ENCODE assay signal across 5 cellular contexts in the genomic region with DNA sequence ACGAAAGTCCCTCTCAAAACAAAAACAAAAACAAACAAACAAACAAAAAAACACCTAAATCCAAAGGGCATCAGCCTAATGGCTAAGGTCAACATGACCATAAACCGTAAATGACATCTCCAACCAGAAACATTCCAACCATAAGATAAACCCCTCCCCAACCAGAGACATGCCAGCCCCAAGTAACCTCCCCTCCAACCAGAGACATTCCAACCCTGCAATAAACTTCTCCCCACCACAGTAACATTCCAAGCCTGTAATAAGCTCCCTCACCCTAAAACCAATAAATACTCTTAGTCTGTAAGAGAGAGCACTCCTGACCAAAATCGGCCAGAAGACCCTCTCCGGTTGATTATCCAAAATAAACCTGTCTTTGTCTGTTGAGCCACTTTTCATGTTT. TPM values are rescaled to one million over a fixed set of nuclear protein-coding genes. Genes with fewer than 3 reads are reported as not detected.
"Had no signal": no experiment of that assay in that cellular context is flagged by ENCODE, and none has a peak within 500 bp of the region (broad histone marks: within the 10 kb centered on the region; RNA-seq: fewer than 3 reads in every experiment).

No MANE protein-coding gene starts in this region.

RNA-seq across cellular contexts. Expression of a gene that starts 22.1 kb away (rescaled TPM):
- total RNA-seq: activated CD4-positive, alpha-beta T cell treated with anti-CD3 and anti-CD28 coated beads, Interleukin-2, amount 10 ng/mL, durations not matched to agents 7 days and 5 days; activated CD8-positive, alpha-beta T cell treated with anti-CD3 and anti-CD28 coated beads, Interleukin-2, amount 10 ng/mL, durations not matched to agents 7 days and 5 days; activated naive CD4-positive, alpha-beta T cell treated with anti-CD3 and anti-CD28 coated beads for 36 hours; activated naive CD8-positive, alpha-beta T cell treated with anti-CD3 and anti-CD28 coated beads for 36 hours; left ventricle myocardium inferior had no signal
